In genomic region chr11:62918531-62918930, GRCh38 we compare ENCODE assay signal across 20 cellular contexts. TPM values are rescaled to one million over a fixed set of nuclear protein-coding genes. Genes with fewer than 3 reads are reported as not detected.
A peak's percentile ranks its signal among the peaks of the same experiment; 100 is the strongest.
DNase-seq lines count a peak whose midpoint lies in the region; ATAC-seq and TF ChIP-seq lines count a peak whose summit lies in the region.
"Had no signal": no experiment of that assay in that cellular context is flagged by ENCODE, and none has a peak within 500 bp of the region (broad histone marks: within the 10 kb centered on the region; RNA-seq: fewer than 3 reads in every experiment).

No MANE protein-coding gene starts in this region.

- in situ Hi-C loops in GM23248 (cut with MboI), result no loop called here

- no peaks in the 10 kb centered on the region for H3K4me1 ChIP-seq in GM23248 (ENCODE audit: insufficient read depth)
- H3K4me1 ChIP-seq in osteoblast (ENCODE audit: insufficient read depth, low read length), result peaks cover 4% of the 10 kb centered on the region

- no peak overlapping the region for H3K27ac ChIP-seq in GM23248
- H3K27ac ChIP-seq in cingulate gyrus (ENCODE audit: low read depth, low read length), result peak overlapping the region; percentile 81
- no peak overlapping the region for H3K27ac ChIP-seq in osteoblast (ENCODE audit: low read depth, low read length)
- H3K27ac ChIP-seq: C4-2B had no signal

- 30 to 42% methylated on average over 5 of the region's 5 CpGs for WGBS in GM23248 (ENCODE audit: low coverage in 1 of 2, low lambda C conversion rate in 2 of 2, missing lambda C conversion rate in 2 of 2), 2 experiments

- no peak for ATAC-seq in esophagus mucosa
- ATAC-seq in HG03571 (IDR thresholded peaks at IDR 0.05; ENCODE audit: unreplicated experiment), result no peak
- ATAC-seq in GM21619 (IDR thresholded peaks at IDR 0.05; ENCODE audit: unreplicated experiment), result no peak
- ATAC-seq: Panc1, T-cell had no signal

- H3F3A ChIP-seq in GM23248 (ENCODE audit: insufficient read depth), result no peaks in the 10 kb centered on the region

- H3K9me2 ChIP-seq in GM23248 (ENCODE audit: insufficient read depth), result no peaks in the 10 kb centered on the region

- peak; percentile 39 for DNase-seq in GM23248
- DNase-seq in HuH-7 (ENCODE audit: low spot score), result peak; percentile 60
- DNase-seq in osteoblast (ENCODE audit: insufficient read length, low spot score, missing footprints), result peak; percentile 94
- DNase-seq: DND-41, GOT3, IMR-90, Karpas-422, MM.1S, NCI-H1092, NCI-H146, NCI-H2029 treated with DMSO at 0.1 percent for 48 hours, NCI-H2171, NCI-H526, T-cell had no signal

- H3K9ac ChIP-seq in GM23248, result no peak overlapping the region

- H3K4me2 ChIP-seq in GM23248 (ENCODE audit: unreplicated experiment) (no peak overlapping the region), osteoblast (ENCODE audit: insufficient read depth, low read length) (no peak overlapping the region)

- H3K79me2 ChIP-seq in GM23248 (ENCODE audit: insufficient read depth) (no peaks in the 10 kb centered on the region), osteoblast (ENCODE audit: insufficient read depth, low read length) (no peaks in the 10 kb centered on the region)

- peaks cover 7% of the 10 kb centered on the region for H3K27me3 ChIP-seq in GM23248 (replicated peaks; ENCODE audit: insufficient read depth)
- peaks cover 23% of the 10 kb centered on the region for H3K27me3 ChIP-seq in osteoblast (ENCODE audit: insufficient read depth, low read length)

- H3K4me3 ChIP-seq in GM23248, result no peak overlapping the region
- H3K4me3 ChIP-seq in osteoblast (ENCODE audit: insufficient read depth, low read length), result no peak overlapping the region

- H2AFZ ChIP-seq in GM23248 (no peak overlapping the region), osteoblast (ENCODE audit: low read length) (no peak overlapping the region)

- no peaks in the 10 kb centered on the region for H3K9me3 ChIP-seq in GM23248 (ENCODE audit: low read depth)
- no peaks in the 10 kb centered on the region for H3K9me3 ChIP-seq in osteoblast (ENCODE audit: low read depth, low read length)

- H4K20me1 ChIP-seq in GM23248 (ENCODE audit: insufficient read depth) (no peaks in the 10 kb centered on the region), osteoblast (ENCODE audit: insufficient read depth, low read length) (no peaks in the 10 kb centered on the region)

- H3K36me3 ChIP-seq in GM23248 (ENCODE audit: low read depth) (no peaks in the 10 kb centered on the region), osteoblast (ENCODE audit: insufficient read depth, low read length) (no peaks in the 10 kb centered on the region)

- no peak for TF ChIP-seq CTCF in osteoblast (IDR thresholded peaks at IDR 0.05; ENCODE audit: extremely low read depth, low read depth, low read length)

RNA-seq across cellular contexts. Expression of gene CHRM1, which starts 2.6 kb away (rescaled TPM):
- total RNA-seq in GM23248 (2014; rRNA removed; shearing (Covaris generic)), result not detected in 2 replicates
- polyA plus RNA-seq in GM23248 (2016; fragmentation: Nextera tagmentation; extraction: Ambion mirVana), result not detected in 2 replicates
- under 0.01 TPM in 1 of 2 replicates, not detected in the other for total RNA-seq in osteoblast
- not detected for total RNA-seq in esophagus mucosa
- total RNA-seq: IMR-90, T-cell had no signal
- polyA plus RNA-seq: IMR-90 had no signal

RNA-seq across cellular contexts. Expression of gene SLC3A2, which starts 37.8 kb away (rescaled TPM):
- total RNA-seq in GM23248 (2014; rRNA removed; shearing (Covaris generic)), result 290 and 301 TPM in 2 replicates
- 310 and 319 TPM in 2 replicates for polyA plus RNA-seq in GM23248 (2016; fragmentation: Nextera tagmentation; extraction: Ambion mirVana)
- total RNA-seq in osteoblast (217 and 259 TPM in 2 replicates), esophagus mucosa (233 TPM)

Comparison
In these comparisons a context has a peak if more than half of its experiments do, and no peak if none do; other contexts are left out.
1. DNase-seq: peak in every context shown above with its lines; median percentile 94 in osteoblast; 60 in HuH-7; 39 in GM23248.